ENCODE assay signal across 18 cellular contexts in the genomic region with DNA sequence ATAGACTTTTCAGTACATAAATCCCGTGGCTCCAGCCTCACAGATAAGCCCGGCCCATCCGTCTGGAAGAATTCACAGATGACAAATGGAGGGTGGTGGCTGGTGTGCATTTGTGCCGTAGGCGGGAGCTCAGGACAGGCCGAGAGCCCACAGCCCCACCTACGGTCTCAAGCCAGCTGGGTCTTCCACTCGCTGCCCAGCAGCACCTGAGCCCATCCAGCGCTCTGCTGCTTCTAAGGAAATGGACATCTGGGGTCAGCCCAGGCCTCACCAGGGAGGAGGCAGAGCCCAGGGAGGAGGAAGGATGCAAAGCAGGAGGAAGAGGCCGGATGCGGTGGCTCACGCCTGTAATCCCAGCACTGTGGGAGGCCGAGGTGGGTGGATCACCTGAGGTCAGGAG.
"Had no signal": no experiment of that assay in that cellular context is flagged by ENCODE, and none has a peak within 500 bp of the region (broad histone marks: within the 10 kb centered on the region; RNA-seq: fewer than 3 reads in every experiment).

No MANE protein-coding gene starts in this region.

- H3K4me3 ChIP-seq: PC-9 had no signal

- H3K9ac ChIP-seq: KMS-11 had no signal

- FAIRE-seq: TTC549 had no signal

- H3K4me2 ChIP-seq: KMS-11, PC-9 had no signal

- H3K27ac ChIP-seq: KMS-11, PC-9 had no signal

- ATAC-seq: activated T-helper 17 cell treated with anti-CD3 and anti-CD28 coated beads, Interleukin-2, amount 50 U/mL, for 72 hours had no signal

- DNase-seq: activated CD4-positive, alpha-beta memory T cell treated with anti-CD3 and anti-CD28 coated beads for 36 hours; activated CD4-positive, alpha-beta T cell treated with anti-CD3 and anti-CD28 coated beads, Interleukin-2, amount 10 ng/mL, durations not matched to agents 7 days and 5 days; activated CD4-positive, CD25-positive, alpha-beta regulatory T cell; activated CD8-positive, alpha-beta memory T cell treated with anti-CD3 and anti-CD28 coated beads for 24 hours; activated gamma-delta T cell; activated naive CD4-positive, alpha-beta T cell treated with anti-CD3 and anti-CD28 coated beads for 36 hours; activated T-cell treated with anti-CD3 and anti-CD28 coated beads, Interleukin-2, amount 50 U/mL, for 48 hours; caudate nucleus; NCI-H1092; NCI-H2029 treated with DMSO at 0.1 percent for 48 hours; NCI-H510A treated with DMSO at 0.1 percent for 48 hours; PC-9; SIG-M5; T-helper 2 cell; T1000 had no signal

- H2AFZ ChIP-seq: PC-9 had no signal
